16 cellular contexts compared by ENCODE assay signal in the genomic region with DNA sequence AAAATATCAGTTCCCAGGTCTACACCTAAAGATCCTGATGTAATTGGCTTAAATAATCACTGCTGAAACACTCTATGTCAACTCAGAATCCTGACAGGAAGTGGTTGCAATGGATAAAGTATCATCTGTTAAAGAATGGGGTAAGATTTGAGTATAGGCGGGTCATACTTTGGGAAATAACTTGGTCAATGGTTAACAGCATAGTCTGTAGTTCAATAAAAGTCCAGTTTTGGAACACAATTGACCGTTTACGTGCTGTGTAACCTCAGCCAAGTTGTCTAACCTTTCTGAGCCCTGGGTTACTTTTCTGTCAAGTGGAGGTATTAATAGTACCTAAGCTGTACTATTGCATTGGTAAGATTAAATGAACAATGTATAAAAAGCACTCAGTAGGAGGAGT. TPM values are rescaled to one million over a fixed set of nuclear protein-coding genes. Genes with fewer than 3 reads are reported as not detected.
DNase-seq lines count a peak whose midpoint lies in the region; ATAC-seq, FAIRE-seq and TF ChIP-seq lines count a peak whose summit lies in the region.
"Not testable (repeated sequence)": the region's sequence is repeated elsewhere in the genome, so short reads cannot be mapped to it uniquely, and the experiment has no call there.
"Had no signal": no experiment of that assay in that cellular context is flagged by ENCODE, and none has a peak within 500 bp of the region (broad histone marks: within the 10 kb centered on the region; RNA-seq: fewer than 3 reads in every experiment).

No MANE protein-coding gene starts in this region.

- not testable (repeated sequence) for H3K9ac ChIP-seq in MM.1S (ENCODE audit: low read length); GM12878 (ENCODE audit: control insufficient read depth, insufficient read depth, low read length)

- not testable (repeated sequence) for H3K4me2 ChIP-seq in MM.1S (ENCODE audit: low read depth, low read length); GM12878 (ENCODE audit: control insufficient read depth, insufficient read depth)

- not testable (repeated sequence) for H3K4me3 ChIP-seq in CD8-positive, alpha-beta memory T cell (ENCODE audit: low read length); MM.1S (ENCODE audit: low read length); GM12878; right lobe of liver; neutrophil (ENCODE audit: low read depth in 1 of 2, low read length in 1 of 2)

- H3K4me1 Mint-ChIP-seq in CD8-positive, alpha-beta memory T cell, result peaks cover 62 to 98% (median 89%) of the 10 kb centered on the region in 3 donors

- peaks cover 89% of the 10 kb centered on the region for H3F3A ChIP-seq in MM.1S (ENCODE audit: insufficient read depth, low read length)

- TF ChIP-seq CTCF in MM.1S (IDR thresholded peaks at IDR 0.05; ENCODE audit: low read length); GM12878 (IDR thresholded peaks at IDR 0.05 in 2 of 3, conservative IDR thresholded peaks at IDR 0.05 in 1 of 3; ENCODE audit: control insufficient read depth in 2 of 3, extremely low read depth in 1 of 3, insufficient read depth in 1 of 3, low read depth in 3 of 3, low read length in 3 of 3); right lobe of liver (IDR thresholded peaks at IDR 0.05); neutrophil (IDR thresholded peaks at IDR 0.05): not testable (repeated sequence)

- H3K4me1 ChIP-seq in CD8-positive, alpha-beta memory T cell (ENCODE audit: insufficient read depth, low read length), result peaks cover 39% of the 10 kb centered on the region
- H3K4me1 ChIP-seq in MM.1S (ENCODE audit: low read length) (peaks cover 86% of the 10 kb centered on the region), GM12878 (ENCODE audit: control insufficient read depth, insufficient read depth, low read length) (peaks cover 19% of the 10 kb centered on the region), right lobe of liver (peaks cover 0 to 29% (median 13%) of the 10 kb centered on the region in 4 donors), neutrophil (ENCODE audit: control insufficient read depth in 1 of 2, insufficient read depth in 1 of 2, low read depth in 1 of 2, low read length in 1 of 2) (peaks cover 77 to 89% of the 10 kb centered on the region in 2 experiments)

- peak overlapping the region in 4 of 7 donors; percentile 60 to 91 (median 78) for H3K4me3 Mint-ChIP-seq in CD8-positive, alpha-beta memory T cell

- POLR2A ChIA-PET in CD8-positive, alpha-beta memory T cell (lab: Charles Lee), result interaction anchor here (6.6 kb wide), 1 partner anchor 10 kb away, joined by 130 read pairs; no protein-coding TSS in a partner anchor
- POLR2A ChIA-PET in GM12878 (lab: Charles Lee), result interaction anchor here (0.6 to 1.6 kb wide), 2 partner anchors 107 to 377 kb away, joined by 3 read pairs; no protein-coding TSS in a partner anchor

- in situ Hi-C loops in GM12878 (cut with MboI), result not testable (repeated sequence)

- BruUV-seq in GM12878 (replicated peaks; lab: Mats Ljungman, UMichigan), result not testable (repeated sequence)

- RAD21 ChIA-PET in GM12878 (lab: Charles Lee; ENCODE audit: unreplicated experiment), result not testable (repeated sequence)

- H2AFZ ChIP-seq in MM.1S (ENCODE audit: low read length); GM12878 (ENCODE audit: control insufficient read depth, low read depth, low read length): not testable (repeated sequence)

- not testable (repeated sequence) for DNase-seq in CD8-positive, alpha-beta memory T cell; MM.1S; GM12878 (ENCODE audit: low read depth, low spot score); left colon; right lobe of liver

- intact Hi-C loops in GM12878 (cut with micrococcal nuclease; ENCODE audit: unreplicated experiment); left colon (cut with DNase I, micrococcal nuclease); right lobe of liver (cut with DNase I): not testable (repeated sequence)

- CTCF ChIA-PET in CD8-positive, alpha-beta memory T cell (lab: Charles Lee), result interaction anchor here (0.7 to 2.4 kb wide), 4 partner anchors 11 to 289 kb away, joined by 3 to 14 read pairs (median 9); partner anchors contain the start of gene CCL4L2
- CTCF ChIA-PET in GM12878 (lab: Yijun Ruan, JAX), result interaction anchor here (1.1 kb wide), 1 partner anchor 225 kb away, joined by 3 read pairs; no protein-coding TSS in a partner anchor

- not testable (repeated sequence) for H3K9me2 ChIP-seq in MM.1S (replicated peaks; ENCODE audit: insufficient read depth, low read length)

- not testable (repeated sequence) for H4K20me1 ChIP-seq in MM.1S (ENCODE audit: insufficient read depth, low read length); GM12878 (ENCODE audit: control insufficient read depth, insufficient read depth)

- WGBS in GM12878 (ENCODE audit: insufficient coverage, insufficient replicate concordance, low lambda C conversion rate, missing lambda C conversion rate), result no CpG with 5 or more reads among the region's 3 CpGs
- no CpG with 5 or more reads among the region's 3 CpGs for WGBS in right lobe of liver (ENCODE audit: insufficient coverage, low coverage, low lambda C conversion rate, missing lambda C conversion rate)

- H3K36me3 Mint-ChIP-seq in CD8-positive, alpha-beta memory T cell, result peaks cover 0 to 12% (median 0%) of the 10 kb centered on the region in 3 donors

- H3K27me3 Mint-ChIP-seq in CD8-positive, alpha-beta memory T cell, result not testable (repeated sequence)

- H3K9me3 ChIP-seq in CD8-positive, alpha-beta memory T cell (ENCODE audit: low read length); MM.1S (replicated peaks; ENCODE audit: insufficient read depth, low read length); GM12878 (replicated peaks; ENCODE audit: control insufficient read depth, insufficient read depth, low read length); right lobe of liver; neutrophil: not testable (repeated sequence)

- not testable (repeated sequence) for H3K27ac ChIP-seq in CD8-positive, alpha-beta memory T cell (ENCODE audit: low read depth, low read length); GM12878 (ENCODE audit: control insufficient read depth, insufficient read depth); right lobe of liver
- peak overlapping the region; percentile 84; the same call in 1 of the 2 replicates for H3K27ac ChIP-seq in MM.1S (ENCODE audit: low read length)
- peak overlapping the region; percentile 93 for H3K27ac ChIP-seq in neutrophil

- TF ChIP-seq RAD21 in GM12878 (IDR thresholded peaks at IDR 0.05; ENCODE audit: insufficient read depth, low read depth, low read length), result not testable (repeated sequence)

- not testable (repeated sequence) for H3K36me3 ChIP-seq in CD8-positive, alpha-beta memory T cell (ENCODE audit: insufficient read depth, low read length); MM.1S (replicated peaks; ENCODE audit: insufficient read depth, low read length); GM12878 (ENCODE audit: control insufficient read depth in 2 of 2, insufficient read depth in 2 of 2, low read length in 1 of 2); right lobe of liver; neutrophil

- SMC1A ChIA-PET in GM12878 (lab: Charles Lee; ENCODE audit: uncharacterized antibody, unreplicated experiment), result interaction anchor here (1.0 to 2.4 kb wide), 3 partner anchors 16 to 225 kb away, joined by 4 to 7 read pairs (median 5); partner anchors contain the start of gene CCL4L2

- not testable (repeated sequence) for TF ChIP-seq EP300 in GM12878 (IDR thresholded peaks at IDR 0.05; ENCODE audit: borderline replicate concordance in 1 of 2, control insufficient read depth in 1 of 2, low read depth in 2 of 2, low read length in 2 of 2)

- peak overlapping the region in 7 of 8 donors; percentile 13 to 98 (median 78) for H3K27ac Mint-ChIP-seq in CD8-positive, alpha-beta memory T cell

- not testable (repeated sequence) for H3K9me3 Mint-ChIP-seq in CD8-positive, alpha-beta memory T cell

- ATAC-seq in GM12878 (peak; percentile 14), left colon (peak; percentile 44), right lobe of liver (peak; percentile 49 to 78 (median 52))

- H3K27me3 ChIP-seq in CD8-positive, alpha-beta memory T cell (ENCODE audit: insufficient read depth, low read length, poor library complexity, severe bottlenecking); MM.1S (replicated peaks; ENCODE audit: insufficient read depth, low read length); GM12878 (replicated peaks in 1 of 2; ENCODE audit: control insufficient read depth in 2 of 2, insufficient read depth in 2 of 2, low read length in 1 of 2); right lobe of liver; neutrophil: not testable (repeated sequence)

- not testable (repeated sequence) for TF ChIP-seq POLR2A in GM12878 (IDR thresholded peaks at IDR 0.05; ENCODE audit: low read depth, low read length); right lobe of liver (IDR thresholded peaks at IDR 0.05)

- FAIRE-seq in GM12878 (lab: Jason Lieb, UNC), result not testable (repeated sequence)

- not testable (repeated sequence) for H3K79me2 ChIP-seq in MM.1S (ENCODE audit: low read length); GM12878 (ENCODE audit: control insufficient read depth, insufficient read depth, low read length)

RNA-seq across cellular contexts. Expression of gene CCL3L1, which starts 2.4 kb away (rescaled TPM):
- 100 to 1,000 TPM; 138 to 164 TPM for total RNA-seq in CD8-positive, alpha-beta memory T cell
- 2.9 TPM for polyA plus RNA-seq in CD8-positive, alpha-beta memory T cell
- total RNA-seq in GM12878 (2013; cell fraction: nucleolus; rRNA removed), result 6.6 and 7.5 TPM in 2 replicates
- total RNA-seq in GM12878 (2014; rRNA removed) (13.0 and 14.8 TPM in 2 replicates), GM12878 (2014; rRNA removed; fragmentation: Illumina TruSeq; extraction: Trizol) (12.4 and 15.3 TPM in 2 replicates), GM12878 (2021) (12.9 and 13.6 TPM in 2 replicates), left colon (under 1 TPM in 1 of 2 donors, not detected in 1; 0.64 TPM), right lobe of liver (1 to 10 TPM in 1 of 6 experiments, under 1 TPM in 1, not detected in 4; 0.81 to 2.8 TPM)
- polyA plus RNA-seq in GM12878 (2011; ENCODE audit: low read depth), result 17.8 TPM
- polyA plus RNA-seq in GM12878 (2011; rRNA removed) (26.9 and 108 TPM in 2 replicates), GM12878 (2014; fragmentation: Illumina TruSeq; extraction: Trizol) (5.4 and 13.4 TPM in 2 replicates), GM12878 (2014; fragmentation: Nextera tagmentation; extraction: Ambion mirVana) (10 to 100 TPM; 13.8 to 14.5 TPM), GM12878 (2014; rRNA removed) (12.6 and 14.0 TPM in 2 replicates), GM12878 (2016; fragmentation: Nextera tagmentation; extraction: Ambion mirVana) (1 to 10 TPM; 1.9 to 3.2 TPM)
- polyA plus RNA-seq in GM12878 (2011; cell fraction: cytosol; rRNA removed), result 63.6 and 64.9 TPM in 2 replicates
- polyA plus RNA-seq in GM12878 (2011; cell fraction: nucleus; rRNA removed), result 51.9 and 86.7 TPM in 2 replicates
- 17.4 and 22.5 TPM in 2 replicates for polyA plus RNA-seq in GM12878 (2012)
- 44.0 and 53.2 TPM in 2 replicates for polyA minus RNA-seq in GM12878 (2011; rRNA and poly(A)+ RNA removed)
- 38.6 and 41.3 TPM in 2 replicates for polyA minus RNA-seq in GM12878 (2011; cell fraction: cytosol; rRNA and poly(A)+ RNA removed)
- polyA minus RNA-seq in GM12878 (2011; cell fraction: nucleus; rRNA and poly(A)+ RNA removed), result 88.5 and 100 TPM in 2 replicates
- total RNA-seq: A172; A673; Calu3; CD4-positive, CD25-positive, alpha-beta regulatory T cell; G401; GM23248; H1; H7 had no signal
- polyA plus RNA-seq: BJ; CD4-positive, CD25-positive, alpha-beta regulatory T cell; GM23248 had no signal

RNA-seq across cellular contexts. Expression of gene CCL4L2, which starts 16.7 kb away (rescaled TPM):
- 100 to 1,000 TPM; 519 to 562 TPM for total RNA-seq in CD8-positive, alpha-beta memory T cell
- 4.9 TPM for polyA plus RNA-seq in CD8-positive, alpha-beta memory T cell
- total RNA-seq in GM12878 (2013; cell fraction: nucleolus; rRNA removed), result 0.84 TPM in 1 of 2 replicates, not detected in the other
- total RNA-seq in GM12878 (2014; rRNA removed), result 13.6 and 23.2 TPM in 2 replicates
- total RNA-seq in GM12878 (2014; rRNA removed; fragmentation: Illumina TruSeq; extraction: Trizol), result 13.1 and 15.0 TPM in 2 replicates
- 11.1 and 12.3 TPM in 2 replicates for total RNA-seq in GM12878 (2021)
- 12.3 TPM for polyA plus RNA-seq in GM12878 (2011; ENCODE audit: low read depth)
- polyA plus RNA-seq in GM12878 (2011; rRNA removed), result 249 and 275 TPM in 2 replicates
- 273 and 296 TPM in 2 replicates for polyA plus RNA-seq in GM12878 (2011; cell fraction: cytosol; rRNA removed)
- 86.0 and 151 TPM in 2 replicates for polyA plus RNA-seq in GM12878 (2011; cell fraction: nucleus; rRNA removed)
- 4.0 and 23.1 TPM in 2 replicates for polyA plus RNA-seq in GM12878 (2012)
- 12.0 and 15.4 TPM in 2 replicates for polyA plus RNA-seq in GM12878 (2014; fragmentation: Illumina TruSeq; extraction: Trizol)
- 100 to 1,000 TPM in 1 of 2 experiments, 10 to 100 TPM in 1; 99.7 to 133 TPM for polyA plus RNA-seq in GM12878 (2014; fragmentation: Nextera tagmentation; extraction: Ambion mirVana)
- 17.5 and 20.9 TPM in 2 replicates for polyA plus RNA-seq in GM12878 (2014; rRNA removed)
- polyA plus RNA-seq in GM12878 (2016; fragmentation: Nextera tagmentation; extraction: Ambion mirVana), result 1 to 10 TPM; 2.3 to 4.2 TPM
- polyA minus RNA-seq in GM12878 (2011; rRNA and poly(A)+ RNA removed), result 154 and 262 TPM in 2 replicates
- polyA minus RNA-seq in GM12878 (2011; cell fraction: cytosol; rRNA and poly(A)+ RNA removed), result 45.8 and 46.4 TPM in 2 replicates
- 29.3 and 32.3 TPM in 2 replicates for polyA minus RNA-seq in GM12878 (2011; cell fraction: nucleus; rRNA and poly(A)+ RNA removed)
- 1 to 10 TPM in 1 of 2 donors, not detected in 1; 3.0 TPM for total RNA-seq in left colon
- total RNA-seq in right lobe of liver, result 1 to 10 TPM in 2 of 6 experiments, under 1 TPM in 2, not detected in 2; 0.44 to 2.5 (median 1.5) TPM
- total RNA-seq: A172; A673; Calu3; CD4-positive, CD25-positive, alpha-beta regulatory T cell; G401; GM23248; H1; H7 had no signal
- polyA plus RNA-seq: BJ, H1 had no signal

RNA-seq across cellular contexts. Expression of gene TBC1D3B, which starts 17.7 kb away (rescaled TPM):
- total RNA-seq in CD8-positive, alpha-beta memory T cell, result 1 to 10 TPM; 3.3 to 4.4 TPM
- polyA plus RNA-seq in CD8-positive, alpha-beta memory T cell, result 0.49 TPM
- 9.6 and 11.1 TPM in 2 replicates for total RNA-seq in GM12878 (2013; cell fraction: nucleolus; rRNA removed)
- total RNA-seq in GM12878 (2014; rRNA removed), result 1.8 and 2.7 TPM in 2 replicates
- 1.6 and 2.0 TPM in 2 replicates for total RNA-seq in GM12878 (2014; rRNA removed; fragmentation: Illumina TruSeq; extraction: Trizol)
- total RNA-seq in GM12878 (2021), result 2.5 and 8.5 TPM in 2 replicates
- polyA plus RNA-seq in GM12878 (2011; ENCODE audit: low read depth), result not detected
- polyA plus RNA-seq in GM12878 (2011; rRNA removed), result 2.0 and 2.1 TPM in 2 replicates
- polyA plus RNA-seq in GM12878 (2011; cell fraction: cytosol; rRNA removed), result 1.6 and 2.6 TPM in 2 replicates
- 15.3 and 19.8 TPM in 2 replicates for polyA plus RNA-seq in GM12878 (2011; cell fraction: nucleus; rRNA removed)
- 3.0 and 5.8 TPM in 2 replicates for polyA plus RNA-seq in GM12878 (2012)
- 0.93 TPM in 1 of 2 replicates, not detected in the other for polyA plus RNA-seq in GM12878 (2014; fragmentation: Illumina TruSeq; extraction: Trizol)
- polyA plus RNA-seq in GM12878 (2014; fragmentation: Nextera tagmentation; extraction: Ambion mirVana), result not detected
- polyA plus RNA-seq in GM12878 (2014; rRNA removed), result 3.0 and 4.8 TPM in 2 replicates
- polyA plus RNA-seq in GM12878 (2016; fragmentation: Nextera tagmentation; extraction: Ambion mirVana), result 1 to 10 TPM in 1 of 2 experiments, under 1 TPM in 1; 0.67 to 1.6 TPM
- polyA minus RNA-seq in GM12878 (2011; rRNA and poly(A)+ RNA removed), result 0.80 TPM in 1 of 2 replicates, not detected in the other
- polyA minus RNA-seq in GM12878 (2011; cell fraction: cytosol; rRNA and poly(A)+ RNA removed), result not detected in 2 replicates
- polyA minus RNA-seq in GM12878 (2011; cell fraction: nucleus; rRNA and poly(A)+ RNA removed), result 1.9 and 2.3 TPM in 2 replicates
- total RNA-seq in left colon, result 1 to 10 TPM; 7.4 to 8.9 TPM
- total RNA-seq in right lobe of liver, result 1 to 10 TPM in 4 of 6 experiments, not detected in 2; 2.4 to 6.5 (median 3.7) TPM
- total RNA-seq: Daoy, G401, GM23248, H7 had no signal
- polyA plus RNA-seq: CD4-positive, CD25-positive, alpha-beta regulatory T cell had no signal

Comparison
In these comparisons a context has a peak if more than half of its experiments do, and no peak if none do; other contexts are left out.
1. RNA of gene CCL3L1, which starts 2.4 kb away (total RNA-seq): 138 to 164 TPM in CD8-positive, alpha-beta memory T cell; 6.6 to 15.3 TPM in GM12878, 0.64 TPM in left colon and 0.81 to 2.8 TPM in right lobe of liver; every median in the first group is over 4 times any median in the second.
2. RNA of gene CCL4L2, which starts 16.7 kb away (total RNA-seq): 519 to 562 TPM in CD8-positive, alpha-beta memory T cell; 0.84 to 23.2 TPM in GM12878, 3.0 TPM in left colon and 0.44 to 2.5 TPM in right lobe of liver; every median in the first group is over 10 times any median in the second.
3. Peak in every context shown above with its lines, with median percentiles within 50 percentile points of each other: ATAC-seq.